ENCODE assay signal across 1 cellular context in genomic region chr4:2792396-2792710, GRCh38.
TF ChIP-seq lines count a peak whose summit lies in the region.

No MANE protein-coding gene starts in this region.

TF ChIP-seq in liver, 16 proteins besides CTCF, POLR2A, EP300 and RAD21 (continued from another document):
- TF ChIP-seq ZBTB33 (IDR thresholded peaks at IDR 0.05), result no peak
- no peak for TF ChIP-seq FOXA2 (IDR thresholded peaks at IDR 0.05)
TF ChIP-seq in liver: peak in this region for 0.
